3 cellular contexts compared by ENCODE assay signal in genomic region chr7:116626886-116627285, GRCh38.
A peak's percentile ranks its signal among the peaks of the same experiment; 100 is the strongest.
TF ChIP-seq lines count a peak whose summit lies in the region.

No MANE protein-coding gene starts in this region.

TF ChIP-seq in GM23338, 12 proteins besides CTCF, POLR2A, EP300 and RAD21 (continues in another document):
- no peak for TF ChIP-seq NANOG (IDR thresholded peaks at IDR 0.05; ENCODE audit: borderline replicate concordance)
- no peak for TF ChIP-seq ZNF114 (CRISPR knock-in tag; IDR thresholded peaks at IDR 0.05)
- TF ChIP-seq REST (IDR thresholded peaks at IDR 0.05; ENCODE audit: unreplicated experiment): no peak
- TF ChIP-seq STAT1 (IDR thresholded peaks at IDR 0.05; ENCODE audit: unreplicated experiment): no peak
- TF ChIP-seq ZNF331 (CRISPR knock-in tag; IDR thresholded peaks at IDR 0.05; ENCODE audit: low read depth): no peak

TF ChIP-seq in SK-N-SH, 30 proteins besides CTCF, POLR2A, EP300 and RAD21:
- TF ChIP-seq MAX (IDR thresholded peaks at IDR 0.05; ENCODE audit: low read depth) (0 out of 2 replicates have a peak, but pooled peaks have one; percentile 17), IRF3 (IDR thresholded peaks at IDR 0.05; ENCODE audit: low read depth, low read length) (no peak), SMC3 (IDR thresholded peaks at IDR 0.05; ENCODE audit: low read depth, low read length) (no peak), USF2 (IDR thresholded peaks at IDR 0.05; ENCODE audit: borderline replicate concordance, low read depth, low read length) (no peak), GABPA (IDR thresholded peaks at IDR 0.05; ENCODE audit: low read depth) (peak; percentile 48; the same call in 1 of the 2 replicates), USF1 (IDR thresholded peaks at IDR 0.05; ENCODE audit: borderline replicate concordance, low read depth) (no peak), REST (IDR thresholded peaks at IDR 0.05; ENCODE audit: low read depth, low read length) (no peak)
TF ChIP-seq in SK-N-SH: peak in this region for 2.

TF ChIP-seq in H1, 55 proteins besides CTCF, POLR2A, EP300 and RAD21:
- no peak for TF ChIP-seq ASH2L (IDR thresholded peaks at IDR 0.05; ENCODE audit: low read length)
- TF ChIP-seq SP2 (IDR thresholded peaks at IDR 0.05; ENCODE audit: low read length): no peak
- no peak for TF ChIP-seq POLR2AphosphoS5 (IDR thresholded peaks at IDR 0.05; ENCODE audit: low read depth, low read length)
- TF ChIP-seq SIRT6 (IDR thresholded peaks at IDR 0.05; ENCODE audit: low read length): no peak
- TF ChIP-seq ATF2 (IDR thresholded peaks at IDR 0.05; ENCODE audit: low read length): no peak
